Comparison of ENCODE assay signal across 9 cellular contexts in genomic region chr10:33143160-33143728, GRCh38.
A peak's percentile ranks its signal among the peaks of the same experiment; 100 is the strongest.
DNase-seq lines count a peak whose midpoint lies in the region; ATAC-seq and TF ChIP-seq lines count a peak whose summit lies in the region.
"Had no signal": no experiment of that assay in that cellular context is flagged by ENCODE, and none has a peak within 500 bp of the region (broad histone marks: within the 10 kb centered on the region; RNA-seq: fewer than 3 reads in every experiment).

No MANE protein-coding gene starts in this region.

- intact Hi-C loops in prostate gland (cut with DNase I): no loop called here

- peaks cover 3% of the 10 kb centered on the region; the same call in 1 of the 2 replicates for H3K9me3 ChIP-seq in AG04450 (ENCODE audit: control insufficient read depth, insufficient read depth, low read length)
- no peaks in the 10 kb centered on the region for H3K9me3 ChIP-seq in prostate gland

- H3K27ac ChIP-seq in AG04450 (ENCODE audit: low read depth, low read length) (peak overlapping the region; percentile 75), prostate gland (no peak overlapping the region)

- H3K9me3 Mint-ChIP-seq in activated T-cell treated with anti-CD3 and anti-CD28 coated beads, Interleukin-2, amount 50 U/mL, for 4 hours: peaks cover 4% of the 10 kb centered on the region

- 67% methylated on average over 5 of the region's 5 CpGs for WGBS in prostate gland

- TF ChIP-seq POLR2A in prostate gland (IDR thresholded peaks at IDR 0.05): no peak

- H3K36me3 Mint-ChIP-seq in activated T-cell treated with anti-CD3 and anti-CD28 coated beads, Interleukin-2, amount 50 U/mL, for 4 hours (ENCODE audit: insufficient read depth): no peaks in the 10 kb centered on the region

- H3K4me3 ChIP-seq in AG04450 (ENCODE audit: low read depth, low read length) (no peak overlapping the region), prostate gland (no peak overlapping the region)

- POLR2A ChIA-PET in AG04450 (lab: Yijun Ruan, JAX): interaction anchor here (0.7 kb wide), 1 partner anchor 121 kb away, joined by 3 read pairs; no protein-coding TSS in a partner anchor

- H3K4me1 ChIP-seq in prostate gland (replicated peaks): no peaks in the 10 kb centered on the region

- H3K27me3 ChIP-seq in AG04450 (ENCODE audit: control insufficient read depth, insufficient read depth, low read length): no peaks in the 10 kb centered on the region
- H3K27me3 ChIP-seq in prostate gland (replicated peaks; ENCODE audit: insufficient read depth): no peaks in the 10 kb centered on the region

- DNase-seq in AG04450 (ENCODE audit: low read depth, low spot score) (peak; percentile 59), kidney glomerular epithelial cell (lab: John Stamatoyannopoulos, UW) (peak; percentile 46), prostate gland (ENCODE audit: low spot score) (no peak), germinal center (ENCODE audit: low spot score) (no peak), islet precursor cell (no peak)
- peak; percentile 45 for DNase-seq in activated T-cell treated with anti-CD3 and anti-CD28 coated beads, Interleukin-2, amount 50 U/mL, for 4 hours
- DNase-seq: NCI-H1048 had no signal

- H3K4me3 Mint-ChIP-seq in activated T-cell treated with anti-CD3 and anti-CD28 coated beads, Interleukin-2, amount 50 U/mL, for 4 hours: no peak overlapping the region

- no peaks in the 10 kb centered on the region for H3K27me3 Mint-ChIP-seq in activated T-cell treated with anti-CD3 and anti-CD28 coated beads, Interleukin-2, amount 50 U/mL, for 4 hours (ENCODE audit: low read depth)

- CTCF ChIA-PET in AG04450 (lab: Charles Lee): interaction anchor here (0.6 to 1.2 kb wide), 4 partner anchors 12 to 1495 kb away, joined by 3 to 5 read pairs (median 4); no protein-coding TSS in a partner anchor

- peak; percentile 57 for ATAC-seq in HG03196 (IDR thresholded peaks at IDR 0.05; ENCODE audit: unreplicated experiment)
- ATAC-seq in activated T-cell treated with anti-CD3 and anti-CD28 coated beads, Interleukin-2, amount 50 U/mL, for 4 hours: peak; percentile 77 to 84
- ATAC-seq in GM19324 (IDR thresholded peaks at IDR 0.05; ENCODE audit: low FRiP score, unreplicated experiment): no peak

- peaks cover 66% of the 10 kb centered on the region for H3K4me1 Mint-ChIP-seq in activated T-cell treated with anti-CD3 and anti-CD28 coated beads, Interleukin-2, amount 50 U/mL, for 4 hours (ENCODE audit: low read depth)

- H3K36me3 ChIP-seq in prostate gland: no peaks in the 10 kb centered on the region

- TF ChIP-seq CTCF in AG04450 (IDR thresholded peaks at IDR 0.05; ENCODE audit: low read depth, low read length) (no peak), prostate gland (IDR thresholded peaks at IDR 0.05) (no peak)

Comparison
In these comparisons a context has a peak if more than half of its experiments do, and no peak if none do; other contexts are left out.
1. DNase-seq: peak in AG04450 (single experiment), activated T-cell treated with anti-CD3 and anti-CD28 coated beads, Interleukin-2, amount 50 U/mL, for 4 hours (single experiment) and kidney glomerular epithelial cell (single experiment); none in prostate gland (single experiment), germinal center (single experiment) and islet precursor cell (single experiment).